Comparison of ENCODE assay signal across 9 cellular contexts in the genomic region with DNA sequence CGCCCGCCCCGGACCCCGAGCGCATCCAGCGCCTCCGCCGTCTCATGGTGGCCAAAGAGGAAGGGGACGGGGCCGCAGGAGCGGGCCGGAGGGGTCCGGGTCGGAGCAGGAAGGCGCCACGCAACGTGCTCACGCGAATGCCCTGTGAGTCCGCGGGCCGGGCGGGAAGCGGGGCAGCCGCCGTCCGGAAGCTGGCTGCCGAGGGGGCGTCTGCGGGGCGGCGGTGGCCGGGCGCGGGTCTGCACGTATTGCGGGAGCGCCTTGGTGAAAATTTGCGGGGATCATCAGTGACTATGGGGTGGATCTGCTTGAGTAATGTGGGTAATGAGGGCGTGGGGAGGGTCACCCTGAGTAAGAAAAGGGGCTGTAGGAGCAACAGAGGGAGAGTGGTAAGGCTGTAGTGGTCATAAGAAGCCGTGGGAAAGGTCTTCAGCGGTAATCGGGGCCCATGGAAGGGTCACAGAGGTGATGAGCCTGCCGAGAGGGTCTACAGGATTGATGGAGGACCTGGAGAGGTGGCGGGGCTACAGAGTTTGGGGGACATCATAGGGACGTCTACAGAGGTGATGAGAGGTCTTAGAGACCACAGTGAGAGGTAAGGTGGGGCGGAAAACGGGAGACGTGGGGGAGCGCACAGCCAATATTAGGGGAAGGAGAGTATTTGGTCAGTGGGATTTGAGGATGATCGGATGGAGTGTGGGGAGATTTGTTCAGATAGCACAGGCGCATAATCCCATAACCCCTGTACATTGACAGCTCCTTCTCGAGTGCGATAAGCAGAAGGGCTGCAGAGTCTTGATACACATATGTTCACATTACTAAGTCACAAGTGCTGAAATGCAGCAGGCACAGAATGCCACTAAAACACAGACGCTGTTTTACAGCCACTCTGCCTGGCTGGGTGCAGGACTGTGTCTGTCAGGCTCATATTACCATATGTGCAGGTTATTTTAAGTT. TPM values are rescaled to one million over a fixed set of nuclear protein-coding genes. Genes with fewer than 3 reads are reported as not detected.
DNase-seq lines count a peak whose midpoint lies in the region; TF ChIP-seq lines count a peak whose summit lies in the region.
"Had no signal": no experiment of that assay in that cellular context is flagged by ENCODE, and none has a peak within 500 bp of the region (broad histone marks: within the 10 kb centered on the region; RNA-seq: fewer than 3 reads in every experiment).

No MANE protein-coding gene starts in this region.

- peak overlapping the region; percentile 76 for H3K4me3 ChIP-seq in HFF-Myc (replicated peaks; ENCODE audit: low read depth, low read length)
- peak overlapping the region; percentile 96 for H3K4me3 ChIP-seq in OCI-LY1 (ENCODE audit: low read depth, low read length, poor library complexity, severe bottlenecking)
- peak overlapping the region; percentile 68 for H3K4me3 ChIP-seq in astrocyte of the spinal cord (ENCODE audit: low read depth, low read length)
- H3K4me3 ChIP-seq in spleen, result peak overlapping the region; percentile 51 to 88 (median 72)

- H3K79me2 ChIP-seq in OCI-LY1 (ENCODE audit: insufficient read depth, low read length), result no peaks in the 10 kb centered on the region

- H3K27ac ChIP-seq in OCI-LY1 (ENCODE audit: low read depth, low read length, poor library complexity, severe bottlenecking) (no peak overlapping the region), spleen (peak overlapping the region in 5 of 8 donors; percentile 61 to 85 (median 76))
- H3K27ac ChIP-seq: adrenal gland had no signal

- intact Hi-C loops in spleen (cut with DNase I; ENCODE audit: low total_unique reads), result loop anchor here (5.0 kb wide), 1 partner anchor 312 kb away; no protein-coding TSS in a partner anchor

- H3K36me3 ChIP-seq in OCI-LY1 (ENCODE audit: insufficient read depth, low read length) (peaks cover 6% of the 10 kb centered on the region), spleen (peaks cover 0 to 10% (median 1%) of the 10 kb centered on the region in 6 donors)
- H3K36me3 ChIP-seq: adrenal gland had no signal

- no peak for TF ChIP-seq POLR2A in spleen (IDR thresholded peaks at IDR 0.05)

- H3F3A ChIP-seq in OCI-LY1 (ENCODE audit: insufficient read depth, low read length), result no peaks in the 10 kb centered on the region

- DNase-seq in NCI-H1417 (lab: John Stamatoyannopoulos, UW) (peak in 2 of 3 experiments; percentile 21 to 47), NCI-H1417 treated with DMSO at 0.1 percent for 48 hours (lab: John Stamatoyannopoulos, UW) (no peak), HFF-Myc (ENCODE audit: extremely low read depth, low read depth) (no peak), astrocyte of the spinal cord (ENCODE audit: low read depth, low spot score) (peak; percentile 6), iPS-NIHi11 (ENCODE audit: low spot score) (peak; percentile 10), spleen (peak; percentile 90), NCI-H1048 (lab: John Stamatoyannopoulos, UW) (no peak)

- H2AFZ ChIP-seq in OCI-LY1 (ENCODE audit: low read length), result no peak overlapping the region

- H3K9ac ChIP-seq in OCI-LY1 (ENCODE audit: low read length), result peak overlapping the region; percentile 92

- TF ChIP-seq CTCF in HFF-Myc (IDR thresholded peaks at IDR 0.05; ENCODE audit: low read depth, low read length, missing control alignments) (no peak), OCI-LY1 (IDR thresholded peaks at IDR 0.05; ENCODE audit: low read length) (no peak), astrocyte of the spinal cord (IDR thresholded peaks at IDR 0.05; ENCODE audit: low read depth, low read length) (no peak), spleen (IDR thresholded peaks at IDR 0.05 in 8 of 11, conservative IDR thresholded peaks at IDR 0.05 in 3 of 11) (no peak)

- H3K27me3 ChIP-seq in OCI-LY1 (ENCODE audit: insufficient read depth, low read length) (no peaks in the 10 kb centered on the region), spleen (replicated peaks in 1 of 7) (no peaks in the 10 kb centered on the region)
- H3K27me3 ChIP-seq: adrenal gland had no signal

- H3K9me3 ChIP-seq in OCI-LY1 (ENCODE audit: low read length) (no peaks in the 10 kb centered on the region), spleen (no peaks in the 10 kb centered on the region)
- H3K9me3 ChIP-seq: adrenal gland had no signal

- in situ Hi-C loops in astrocyte of the spinal cord (cut with HindIII; ENCODE audit: low sequenced_read_pairs), result no loop called here

- peak overlapping the region; percentile 94 for H3K4me2 ChIP-seq in OCI-LY1 (ENCODE audit: low read length)

- no peaks in the 10 kb centered on the region for H4K20me1 ChIP-seq in OCI-LY1 (ENCODE audit: insufficient read depth, low read length)

- WGBS in spleen, 5 donors, result 6 to 11% (median 6%) methylated on average over 33 to 55 of the region's 55 CpGs

- H3K4me1 ChIP-seq in OCI-LY1 (ENCODE audit: insufficient read depth, low read length, severe bottlenecking), result peaks cover 30% of the 10 kb centered on the region
- H3K4me1 ChIP-seq in spleen, result peaks cover 3 to 26% (median 19%) of the 10 kb centered on the region in 6 donors

- H3K9me2 ChIP-seq in OCI-LY1 (ENCODE audit: low read depth, low read length), result no peaks in the 10 kb centered on the region

RNA-seq across cellular contexts. Expression of gene LSM11, which starts 0.8 kb away (rescaled TPM):
- total RNA-seq in spleen, result 1 to 10 TPM; 3.0 to 4.6 (median 3.5) TPM
- polyA plus RNA-seq in spleen, result 1 to 10 TPM; 1.2 to 1.5 (median 1.3) TPM

RNA-seq across cellular contexts. Expression of gene THG1L, which starts 13.1 kb away (rescaled TPM):
- total RNA-seq in spleen, result 10 to 100 TPM in 2 of 7 donors, 1 to 10 TPM in 5; 7.5 to 13.0 (median 8.8) TPM
- 10 to 100 TPM in 2 of 3 donors, 1 to 10 TPM in 1; 8.3 to 17.8 (median 17.0) TPM for polyA plus RNA-seq in spleen

Comparison
In these comparisons a context has a peak if more than half of its experiments do, and no peak if none do; other contexts are left out.
1. DNase-seq: peak in NCI-H1417 (2 of 3), astrocyte of the spinal cord (single experiment), iPS-NIHi11 (single experiment) and spleen (single experiment); none in NCI-H1417 treated with DMSO at 0.1 percent for 48 hours (single experiment), HFF-Myc (single experiment) and NCI-H1048 (single experiment).
2. Peak in every context shown above with its lines, with median percentiles within 50 percentile points of each other: H3K4me3 ChIP-seq.